22 cellular contexts compared by ENCODE assay signal in the genomic region with DNA sequence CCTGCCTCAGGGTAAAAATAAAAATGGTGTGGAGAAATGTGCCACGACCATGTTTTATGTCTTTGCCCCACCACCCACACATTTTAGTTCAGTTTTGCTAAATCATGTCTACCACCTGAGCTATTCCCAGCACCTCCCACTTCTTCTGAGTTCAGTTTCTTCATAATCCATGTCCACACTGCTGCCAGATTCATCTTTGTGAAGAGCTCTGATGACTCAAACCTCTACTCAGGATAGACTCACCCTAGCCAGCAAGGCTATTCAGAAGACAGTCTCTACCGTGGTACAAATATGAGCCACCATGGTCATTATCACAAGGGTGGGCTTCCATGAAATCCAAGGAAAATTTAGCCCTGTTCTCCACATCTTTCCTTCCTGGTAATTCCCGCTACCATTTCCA.
A peak's percentile ranks its signal among the peaks of the same experiment; 100 is the strongest.
DNase-seq lines count a peak whose midpoint lies in the region; FAIRE-seq and TF ChIP-seq lines count a peak whose summit lies in the region.
"Had no signal": no experiment of that assay in that cellular context is flagged by ENCODE, and none has a peak within 500 bp of the region (broad histone marks: within the 10 kb centered on the region; RNA-seq: fewer than 3 reads in every experiment).

No MANE protein-coding gene starts in this region.

- peaks cover 3% of the 10 kb centered on the region for H4K20me1 ChIP-seq in keratinocyte (ENCODE audit: control insufficient read depth, extremely low read depth, insufficient read depth, low read length)

- H3K79me2 ChIP-seq in keratinocyte (ENCODE audit: control insufficient read depth, insufficient read depth, low read length): no peaks in the 10 kb centered on the region

- no peak overlapping the region for H3K9ac ChIP-seq in keratinocyte (ENCODE audit: control insufficient read depth, extremely low read depth, insufficient read depth, low read length)

- FAIRE-seq in keratinocyte (lab: Jason Lieb, UNC): peak; percentile 26
- FAIRE-seq: A204.1, GM12878 had no signal

- no peaks in the 10 kb centered on the region for H3K27me3 ChIP-seq in keratinocyte (ENCODE audit: control insufficient read depth, extremely low read depth, insufficient read depth, low read length)
- H3K27me3 ChIP-seq in dorsolateral prefrontal cortex: no peaks in the 10 kb centered on the region

- no peaks in the 10 kb centered on the region for H3K4me1 ChIP-seq in keratinocyte (ENCODE audit: control insufficient read depth, extremely low read depth, insufficient read depth, low read length)

- intact Hi-C loops in dorsolateral prefrontal cortex (cut with DNase I): no loop called here

- no peak for TF ChIP-seq CTCF in RWPE1 (conservative IDR thresholded peaks at IDR 0.05; ENCODE audit: low read depth)
- no peak for TF ChIP-seq CTCF in epithelial cell of esophagus (IDR thresholded peaks at IDR 0.05; ENCODE audit: insufficient read depth, low read depth, low read length, missing control alignments)
- TF ChIP-seq CTCF in keratinocyte (optimal IDR thresholded peaks at IDR 0.05 in 1 of 3, IDR thresholded peaks at IDR 0.05 in 1 of 3, conservative IDR thresholded peaks at IDR 0.05 in 1 of 3; ENCODE audit: extremely low read depth in 1 of 3, insufficient read depth in 2 of 3, low read length in 3 of 3): no peak
- no peak for TF ChIP-seq CTCF in dorsolateral prefrontal cortex (IDR thresholded peaks at IDR 0.05 in 54 of 56, conservative IDR thresholded peaks at IDR 0.05 in 2 of 56; ENCODE audit: low read depth in 1 of 56, partially characterized antibody in 56 of 56)

- DNase-seq in ELR (ENCODE audit: low read depth) (peak; percentile 23), RWPE1 (ENCODE audit: low spot score) (peak; percentile 8), epithelial cell of esophagus (ENCODE audit: low read depth) (peak; percentile 58), keratinocyte (ENCODE audit: low read depth, low spot score) (no peak), LoVo (ENCODE audit: low spot score) (no peak), dorsolateral prefrontal cortex (no peak), ecto neural progenitor cell (ENCODE audit: low spot score) (no peak)
- DNase-seq: C1 segment of cervical spinal cord; CD4-positive, alpha-beta memory T cell; COR-L47; GDM1; KBM-7; NCI-H1048; NCI-H1417; NCI-H1694; NCI-H2029 treated with DMSO at 0.1 percent for 48 hours; NCI-H2227 treated with DMSO at 0.1 percent for 48 hours; NCI-H526 treated with DMSO at 0.1 percent for 48 hours; RPMI8226; SHP77 treated with DMSO at 0.1 percent for 48 hours had no signal

- dilution Hi-C loops in keratinocyte (cut with MboI; ENCODE audit: extremely low pct_ligation_motif_present, low sequenced_read_pairs): no loop called here

- H3K4me2 ChIP-seq in keratinocyte (ENCODE audit: control insufficient read depth, extremely low read depth, insufficient read depth, low read depth, low read length): no peak overlapping the region

- CTCF ChIA-PET in RWPE1 (lab: Yijun Ruan, JAX): interaction anchor here (0.6 kb wide), 1 partner anchor 10 kb away, joined by 3 read pairs; no protein-coding TSS in a partner anchor

- POLR2A ChIA-PET in RWPE1 (lab: Yijun Ruan, JAX; ENCODE audit: low non-redundant PET): no interaction called here

- H3K4me3 ChIP-seq in epithelial cell of esophagus (ENCODE audit: low read length): no peak overlapping the region
- no peak overlapping the region for H3K4me3 ChIP-seq in keratinocyte (ENCODE audit: control insufficient read depth in 2 of 3, extremely low read depth in 1 of 3, insufficient read depth in 2 of 3, low read depth in 1 of 3, low read length in 3 of 3)
- no peak overlapping the region for H3K4me3 ChIP-seq in dorsolateral prefrontal cortex
- H3K4me3 ChIP-seq: GM12878 had no signal

- no peaks in the 10 kb centered on the region for H3K9me1 ChIP-seq in keratinocyte (ENCODE audit: control insufficient read depth, extremely low read depth, insufficient read depth, low read length)

- peaks cover 0 to 4% of the 10 kb centered on the region in 2 experiments for H3K36me3 ChIP-seq in keratinocyte (ENCODE audit: control insufficient read depth in 2 of 2, extremely low read depth in 1 of 2, insufficient read depth in 2 of 2, low read length in 2 of 2)

- no peak overlapping the region for H3K27ac ChIP-seq in RWPE1
- no peak overlapping the region for H3K27ac ChIP-seq in keratinocyte (ENCODE audit: control insufficient read depth, insufficient read depth, low read length)
- no peak overlapping the region for H3K27ac ChIP-seq in dorsolateral prefrontal cortex

- H3K9me3 ChIP-seq in keratinocyte (ENCODE audit: control insufficient read depth, low read depth, low read length): no peaks in the 10 kb centered on the region

- H2AFZ ChIP-seq in keratinocyte (ENCODE audit: control insufficient read depth, low read length): no peak overlapping the region

Comparison
In these comparisons a context has a peak if more than half of its experiments do, and no peak if none do; other contexts are left out.
1. DNase-seq: peak in ELR (single experiment), RWPE1 (single experiment) and epithelial cell of esophagus (single experiment); none in keratinocyte (single experiment), LoVo (single experiment), dorsolateral prefrontal cortex (0 of 10) and ecto neural progenitor cell (single experiment).